17 cellular contexts compared by ENCODE assay signal in the genomic region with DNA sequence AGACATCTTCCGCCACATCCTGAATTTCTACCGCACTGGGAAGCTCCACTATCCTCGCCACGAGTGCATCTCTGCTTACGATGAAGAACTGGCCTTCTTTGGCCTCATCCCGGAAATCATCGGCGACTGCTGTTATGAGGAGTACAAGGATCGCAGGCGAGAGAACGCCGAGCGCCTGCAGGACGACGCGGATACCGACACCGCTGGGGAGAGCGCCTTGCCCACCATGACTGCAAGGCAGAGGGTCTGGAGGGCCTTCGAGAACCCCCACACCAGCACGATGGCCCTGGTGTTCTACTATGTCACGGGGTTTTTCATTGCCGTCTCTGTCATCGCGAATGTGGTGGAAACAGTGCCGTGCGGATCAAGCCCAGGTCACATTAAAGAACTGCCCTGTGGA. TPM values are rescaled to one million over a fixed set of nuclear protein-coding genes. Genes with fewer than 3 reads are reported as not detected.
DNase-seq lines count a peak whose midpoint lies in the region; ATAC-seq and TF ChIP-seq lines count a peak whose summit lies in the region.
"Had no signal": no experiment of that assay in that cellular context is flagged by ENCODE, and none has a peak within 500 bp of the region (broad histone marks: within the 10 kb centered on the region; RNA-seq: fewer than 3 reads in every experiment).

No MANE protein-coding gene starts in this region.

- H3K4me1 ChIP-seq in GM23338 (ENCODE audit: insufficient read depth) = peaks cover 38% of the 10 kb centered on the region
- H3K4me1 ChIP-seq in lower lobe of right lung = peaks cover 8% of the 10 kb centered on the region

- no peaks in the 10 kb centered on the region; the same call in 1 of the 2 replicates for H3F3A ChIP-seq in GM23338 (replicated peaks; ENCODE audit: low read depth)

- H2AFZ ChIP-seq in GM23338 = no peak overlapping the region

- H4K20me1 ChIP-seq in GM23338 (replicated peaks; ENCODE audit: insufficient read depth) = no peaks in the 10 kb centered on the region

- H3K36me3 ChIP-seq in GM23338 (ENCODE audit: insufficient read depth) = no peaks in the 10 kb centered on the region
- H3K36me3 ChIP-seq in lower lobe of right lung = no peaks in the 10 kb centered on the region
- H3K36me3 ChIP-seq: Peyer's patch had no signal

- no peak overlapping the region for H3K4me3 ChIP-seq in GM23338
- H3K4me3 ChIP-seq in lower lobe of right lung = no peak overlapping the region
- H3K4me3 ChIP-seq: K562, Peyer's patch had no signal

- TF ChIP-seq CTCF in GM23338 (conservative IDR thresholded peaks at IDR 0.05; ENCODE audit: low read depth in 2 of 2) (no peak), WTC11 (IDR thresholded peaks at IDR 0.05) (no peak), lower lobe of right lung (IDR thresholded peaks at IDR 0.05) (no peak)

- peak overlapping the region; percentile 99 for H3K4me3 Mint-ChIP-seq in GM23338
- H3K4me3 Mint-ChIP-seq in WTC11 = peak overlapping the region; percentile 98
- H3K4me3 Mint-ChIP-seq: CD8-positive, alpha-beta T cell had no signal

- H3K36me3 Mint-ChIP-seq in GM23338 (ENCODE audit: low read depth) (peaks cover 21% of the 10 kb centered on the region), WTC11 (peaks cover 7% of the 10 kb centered on the region; the same call in 1 of the 2 replicates)
- H3K36me3 Mint-ChIP-seq: CD8-positive, alpha-beta T cell had no signal

- H3K4me1 Mint-ChIP-seq in GM23338 (peaks cover 49% of the 10 kb centered on the region), WTC11 (peaks cover 52% of the 10 kb centered on the region)

- H3K9me3 ChIP-seq in lower lobe of right lung = no peaks in the 10 kb centered on the region
- H3K9me3 ChIP-seq: Peyer's patch had no signal

- CTCF ChIA-PET in WTC11 (lab: Charles Lee) = interaction anchor here (1.7 kb wide), 1 partner anchor 281 kb away, joined by 7 read pairs; no protein-coding TSS in a partner anchor

- intact Hi-C loops in lower lobe of right lung (cut with DNase I) = no loop called here

- POLR2A ChIA-PET in WTC11 (lab: Charles Lee) = no interaction called here

- DNase-seq in GM23338 (ENCODE audit: low spot score) = no peak
- DNase-seq in WTC11 (ENCODE audit: low spot score) = no peak
- peak; percentile 39 for DNase-seq in lower lobe of right lung
- peak; percentile 5 for DNase-seq in retina
- no peak for DNase-seq in NOMO-1 treated with DMSO at 0.1 percent for 48 hours (lab: John Stamatoyannopoulos, UW; ENCODE audit: unreplicated experiment)
- DNase-seq in NCI-H1105 (lab: John Stamatoyannopoulos, UW) = no peak
- no peak for DNase-seq in NCI-H774 (lab: John Stamatoyannopoulos, UW)
- DNase-seq: CD8-positive, alpha-beta T cell; GF-D8; NCI-H1048; NCI-H2107; NCI-H226; Peyer's patch; SHP77 had no signal

- ATAC-seq in GM23338 (no peak), WTC11 (no peak), lower lobe of right lung (peak in 1 of 2 donors; percentile 27)
- ATAC-seq: CD8-positive, alpha-beta T cell; K562 had no signal

- H3K27ac ChIP-seq in GM23338 (ENCODE audit: low read depth) = no peak overlapping the region
- H3K27ac ChIP-seq in lower lobe of right lung = no peak overlapping the region
- H3K27ac ChIP-seq: Peyer's patch had no signal

- H3K9me3 Mint-ChIP-seq in GM23338 = no peaks in the 10 kb centered on the region; the same call in 2 of the 3 replicates
- no peaks in the 10 kb centered on the region for H3K9me3 Mint-ChIP-seq in WTC11

- H3K27me3 Mint-ChIP-seq in GM23338 (ENCODE audit: insufficient read depth, low read depth, poor library complexity) = peaks cover 22% of the 10 kb centered on the region
- peaks cover 21% of the 10 kb centered on the region for H3K27me3 Mint-ChIP-seq in WTC11 (ENCODE audit: low read depth)

- no peaks in the 10 kb centered on the region for H3K9me2 ChIP-seq in GM23338 (ENCODE audit: insufficient read depth)

- peak overlapping the region; percentile 88; the same call in 1 of the 2 replicates for H3K4me2 ChIP-seq in GM23338

- H3K27me3 ChIP-seq in GM23338 (ENCODE audit: insufficient read depth) = peaks cover 7% of the 10 kb centered on the region; the same call in 1 of the 2 replicates
- peaks cover 8% of the 10 kb centered on the region for H3K27me3 ChIP-seq in lower lobe of right lung (ENCODE audit: low read depth)
- H3K27me3 ChIP-seq: Peyer's patch had no signal

- peaks cover 41% of the 10 kb centered on the region for H3K79me2 ChIP-seq in GM23338 (replicated peaks; ENCODE audit: insufficient read depth)

- H3K27ac Mint-ChIP-seq in GM23338 (no peak overlapping the region), WTC11 (no peak overlapping the region)
- H3K27ac Mint-ChIP-seq: CD8-positive, alpha-beta T cell had no signal

TF ChIP-seq in GM23338, 12 proteins besides CTCF, POLR2A, EP300 and RAD21 (continues in another document):
- TF ChIP-seq ZNF331 (CRISPR knock-in tag; IDR thresholded peaks at IDR 0.05; ENCODE audit: low read depth) (no peak), JUNB (IDR thresholded peaks at IDR 0.05; ENCODE audit: unreplicated experiment) (no peak), ZNF114 (CRISPR knock-in tag; IDR thresholded peaks at IDR 0.05) (no peak), REST (IDR thresholded peaks at IDR 0.05; ENCODE audit: unreplicated experiment) (no peak), NANOG (IDR thresholded peaks at IDR 0.05; ENCODE audit: borderline replicate concordance) (no peak)

TF ChIP-seq in WTC11, 78 proteins besides CTCF, POLR2A, EP300 and RAD21:
- TF ChIP-seq ZNF219 (CRISPR knock-in tag; IDR thresholded peaks at IDR 0.05; ENCODE audit: borderline replicate concordance) (no peak), ZNF425 (CRISPR knock-in tag; conservative IDR thresholded peaks at IDR 0.05) (no peak), TCF7 (CRISPR knock-in tag; IDR thresholded peaks at IDR 0.05; ENCODE audit: low read depth) (no peak), JUN (CRISPR knock-in tag; IDR thresholded peaks at IDR 0.05) (no peak)
- TF ChIP-seq, protein P1, sequence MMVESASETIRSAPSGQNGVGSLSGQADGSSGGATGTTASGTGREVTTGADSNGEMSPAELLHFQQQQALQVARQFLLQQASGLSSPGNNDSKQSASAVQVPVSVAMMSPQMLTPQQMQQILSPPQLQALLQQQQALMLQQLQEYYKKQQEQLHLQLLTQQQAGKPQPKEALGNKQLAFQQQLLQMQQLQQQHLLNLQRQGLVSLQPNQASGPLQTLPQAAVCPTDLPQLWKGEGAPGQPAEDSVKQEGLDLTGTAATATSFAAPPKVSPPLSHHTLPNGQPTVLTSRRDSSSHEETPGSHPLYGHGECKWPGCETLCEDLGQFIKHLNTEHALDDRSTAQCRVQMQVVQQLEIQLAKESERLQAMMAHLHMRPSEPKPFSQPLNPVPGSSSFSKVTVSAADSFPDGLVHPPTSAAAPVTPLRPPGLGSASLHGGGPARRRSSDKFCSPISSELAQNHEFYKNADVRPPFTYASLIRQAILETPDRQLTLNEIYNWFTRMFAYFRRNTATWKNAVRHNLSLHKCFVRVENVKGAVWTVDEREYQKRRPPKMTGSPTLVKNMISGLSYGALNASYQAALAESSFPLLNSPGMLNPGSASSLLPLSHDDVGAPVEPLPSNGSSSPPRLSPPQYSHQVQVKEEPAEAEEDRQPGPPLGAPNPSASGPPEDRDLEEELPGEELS (CRISPR knock-in tag; IDR thresholded peaks at IDR 0.05) = no peak
TF ChIP-seq in WTC11: peak in this region for 0.

RNA-seq across cellular contexts. Expression of gene KCND2, which starts 1.9 kb away (rescaled TPM):
- total RNA-seq in GM23338 (2014; rRNA removed; shearing (Covaris generic)) = 15.6 and 17.7 TPM in 2 replicates
- 7.1 and 8.3 TPM in 2 replicates for polyA plus RNA-seq in GM23338 (2016; fragmentation: Nextera tagmentation; extraction: Ambion mirVana)
- total RNA-seq in WTC11 (2021) (4.6 to 6.7 TPM (median 6.2 TPM) in 3 replicates), lower lobe of right lung (0.38 TPM)
- total RNA-seq: CD8-positive, alpha-beta T cell; HT-29; K562 had no signal
- polyA plus RNA-seq: BJ had no signal

Comparison
In these comparisons a context has a peak if more than half of its experiments do, and no peak if none do; other contexts are left out.
1. DNase-seq: peak in lower lobe of right lung (single experiment) and retina (single experiment); none in GM23338 (single experiment), WTC11 (single experiment), NOMO-1 treated with DMSO at 0.1 percent for 48 hours (single experiment), NCI-H1105 (single experiment) and NCI-H774 (single experiment).